27 cellular contexts compared by ENCODE assay signal in genomic region chr1:44366576-44366975, GRCh38.
"Had no signal": no experiment of that assay in that cellular context is flagged by ENCODE, and none has a peak within 500 bp of the region (broad histone marks: within the 10 kb centered on the region; RNA-seq: fewer than 3 reads in every experiment).

No MANE protein-coding gene starts in this region.

- H3K4me1 Mint-ChIP-seq: activated T-helper 17 cell treated with anti-CD3 and anti-CD28 coated beads, Interleukin-2, amount 50 U/mL, for 72 hours; endodermal cell had no signal

- H3K4me3 ChIP-seq: coronary artery, dorsolateral prefrontal cortex, heart left ventricle had no signal

- H3K9me3 Mint-ChIP-seq: activated B cell treated with CpG ODN at 0.5 μM for 24 hours; activated CD8-positive, alpha-beta T cell treated with anti-CD3 and anti-CD28 coated beads for 36 hours; activated T-cell treated with anti-CD3 and anti-CD28 coated beads, Interleukin-2, amount 50 U/mL, for 4 hours; activated T-helper 17 cell treated with anti-CD3 and anti-CD28 coated beads, Interleukin-2, amount 50 U/mL, for 72 hours; dendritic cell treated with granulocyte-macrophage colony-stimulating factor and Interleukin-4, amounts not matched to agents 40 ng/mL and 50 ng/mL, for 4 days; endodermal cell; T-helper 2 cell treated with Interferon-gamma antibody and Interleukin-4, amounts not matched to agents 5 μg/mL and 100 μg/mL, for 36 hours had no signal

- H3K4me3 Mint-ChIP-seq: activated B cell treated with CpG ODN at 0.5 μM for 24 hours; activated CD8-positive, alpha-beta T cell treated with anti-CD3 and anti-CD28 coated beads for 36 hours; activated naive CD8-positive, alpha-beta T cell; activated T-cell treated with anti-CD3 and anti-CD28 coated beads, Interleukin-2, amount 50 U/mL, for 4 hours; activated T-helper 17 cell treated with anti-CD3 and anti-CD28 coated beads, Interleukin-2, amount 50 U/mL, for 72 hours; dendritic cell treated with granulocyte-macrophage colony-stimulating factor and Interleukin-4, amounts not matched to agents 40 ng/mL and 50 ng/mL, for 4 days; endodermal cell; T-helper 17 cell; T-helper 2 cell treated with Interferon-gamma antibody and Interleukin-4, amounts not matched to agents 5 μg/mL and 100 μg/mL, for 36 hours had no signal

- H3K27ac ChIP-seq: brain microvascular endothelial cell, coronary artery, dorsolateral prefrontal cortex, heart left ventricle, WERI-Rb-1 had no signal

- DNase-seq: activated B cell treated with CpG ODN at 0.5 μM for 24 hours; activated CD4-positive, alpha-beta T cell treated with anti-CD3 and anti-CD28 coated beads for 48 hours; activated CD4-positive, alpha-beta T cell treated with anti-CD3 and anti-CD28 coated beads, Interleukin-2, amount 50 U/mL, for 1 hour; activated CD4-positive, alpha-beta T cell treated with anti-CD3 and anti-CD28 coated beads, Interleukin-2, amount 50 U/mL, for 48 hours; activated CD8-positive, alpha-beta memory T cell treated with anti-CD3 and anti-CD28 coated beads for 24 hours; activated CD8-positive, alpha-beta T cell treated with anti-CD3 and anti-CD28 coated beads for 36 hours; activated effector memory CD4-positive, alpha-beta T cell treated with Interleukin-2 at 50 U/mL for 16 hours; activated gamma-delta T cell treated with Interleukin-2 at 50 U/mL for 16 hours; activated naive CD4-positive, alpha-beta T cell treated with anti-CD3 and anti-CD28 coated beads, Interleukin-2, amount 50 U/mL, for 16 hours; activated naive CD4-positive, alpha-beta T cell treated with Interleukin-2 at 50 U/mL for 16 hours; activated T-cell treated with anti-CD3 and anti-CD28 coated beads, Interleukin-2, amount 50 U/mL, for 4 hours; amniotic stem cell; brain microvascular endothelial cell; central memory CD4-positive, alpha-beta T cell; dorsolateral prefrontal cortex; effector memory CD4-positive, alpha-beta T cell; endodermal cell; foreskin fibroblast; heart left ventricle; T-helper 17 cell; T1000; WERI-Rb-1 had no signal

- H3K27me3 Mint-ChIP-seq: dendritic cell treated with granulocyte-macrophage colony-stimulating factor and Interleukin-4, amounts not matched to agents 40 ng/mL and 50 ng/mL, for 4 days had no signal

- H3K4me1 ChIP-seq: heart left ventricle had no signal

- H3K27ac Mint-ChIP-seq: activated B cell treated with CpG ODN at 0.5 μM for 24 hours; activated CD8-positive, alpha-beta T cell treated with anti-CD3 and anti-CD28 coated beads for 36 hours; activated naive CD8-positive, alpha-beta T cell; activated T-helper 17 cell treated with anti-CD3 and anti-CD28 coated beads, Interleukin-2, amount 50 U/mL, for 72 hours; dendritic cell treated with granulocyte-macrophage colony-stimulating factor and Interleukin-4, amounts not matched to agents 40 ng/mL and 50 ng/mL, for 4 days; endodermal cell; T-helper 2 cell treated with Interferon-gamma antibody and Interleukin-4, amounts not matched to agents 5 μg/mL and 100 μg/mL, for 36 hours had no signal

- H3K36me3 Mint-ChIP-seq: activated naive CD8-positive, alpha-beta T cell had no signal

- H3K36me3 ChIP-seq: brain microvascular endothelial cell, heart left ventricle, WERI-Rb-1 had no signal

- H3K9me3 ChIP-seq: heart left ventricle had no signal
